24 cellular contexts compared by ENCODE assay signal in genomic region chr2:26916128-26916692, GRCh38.
"Had no signal": no experiment of that assay in that cellular context is flagged by ENCODE, and none has a peak within 500 bp of the region (broad histone marks: within the 10 kb centered on the region; RNA-seq: fewer than 3 reads in every experiment).

No MANE protein-coding gene starts in this region.

- H3K4me1 Mint-ChIP-seq: memory B cell; natural killer cell; stimulated activated effector memory CD8-positive, alpha-beta T cell treated with anti-CD3 and anti-CD28 coated beads, Interleukin-12 subunit alpha, Interleukin-12 subunit beta, amount 100 ng/mL, for 72 hours had no signal

- DNase-seq: cerebellar nuclear complex; erythroblast; foreskin melanocyte; heart left ventricle; hippocampal formation; kidney glomerular epithelial cell; natural killer cell; nucleus accumbens; pancreas; right cardiac atrium; stimulated activated CD4-positive, alpha-beta T cell treated with anti-CD3 and anti-CD28 coated beads, Interleukin-4, amount 100 ng/mL, for 1 hour; stimulated activated CD8-positive, alpha-beta memory T cell treated with anti-CD3 and anti-CD28 coated beads, Interleukin-4, amount 100 ng/mL, for 48 hours; stimulated activated naive CD8-positive, alpha-beta T cell treated with anti-CD3 and anti-CD28 coated beads, Interleukin-15, Interleukin-2, amounts not matched to agents 100 U/mL and 50 U/mL, for 24 hours; tibial artery; uterus had no signal

- H3K4me3 ChIP-seq: heart left ventricle, pancreas, smooth muscle cell, tibial artery, uterus had no signal

- H3K27me3 Mint-ChIP-seq: dendritic cell treated with granulocyte-macrophage colony-stimulating factor and Interleukin-4, amounts not matched to agents 40 ng/mL and 50 ng/mL, for 4 days; progenitor cell of endocrine pancreas had no signal

- H3K9me3 Mint-ChIP-seq: dendritic cell treated with granulocyte-macrophage colony-stimulating factor and Interleukin-4, amounts not matched to agents 40 ng/mL and 50 ng/mL, for 4 days; memory B cell; mesothelial cell of epicardium; natural killer cell; neural crest cell; stimulated activated effector memory CD8-positive, alpha-beta T cell treated with anti-CD3 and anti-CD28 coated beads, Interleukin-12 subunit alpha, Interleukin-12 subunit beta, amount 100 ng/mL, for 72 hours had no signal

- H3K36me3 ChIP-seq: heart left ventricle, pancreas, tibial artery, uterus had no signal

- H3K36me3 Mint-ChIP-seq: memory B cell; mesothelial cell of epicardium; natural killer cell; stimulated activated effector memory CD8-positive, alpha-beta T cell treated with anti-CD3 and anti-CD28 coated beads, Interleukin-12 subunit alpha, Interleukin-12 subunit beta, amount 100 ng/mL, for 72 hours had no signal

- ATAC-seq: heart left ventricle; left lobe of liver; natural killer cell; pancreas; right cardiac atrium; stimulated activated effector memory CD8-positive, alpha-beta T cell treated with anti-CD3 and anti-CD28 coated beads, Interleukin-12 subunit alpha, Interleukin-12 subunit beta, amount 100 ng/mL, for 72 hours; stimulated activated naive CD8-positive, alpha-beta T cell treated with anti-CD3 and anti-CD28 coated beads, Interleukin-15, Interleukin-2, amounts not matched to agents 100 U/mL and 50 U/mL, for 24 hours had no signal

- H3K4me3 Mint-ChIP-seq: dendritic cell treated with granulocyte-macrophage colony-stimulating factor and Interleukin-4, amounts not matched to agents 40 ng/mL and 50 ng/mL, for 4 days; memory B cell; mesothelial cell of epicardium; natural killer cell; neural crest cell; stimulated activated effector memory CD8-positive, alpha-beta T cell treated with anti-CD3 and anti-CD28 coated beads, Interleukin-12 subunit alpha, Interleukin-12 subunit beta, amount 100 ng/mL, for 72 hours had no signal

- FAIRE-seq: colon, pancreas had no signal

- H3K27ac Mint-ChIP-seq: dendritic cell treated with granulocyte-macrophage colony-stimulating factor and Interleukin-4, amounts not matched to agents 40 ng/mL and 50 ng/mL, for 4 days; memory B cell; mesothelial cell of epicardium; natural killer cell; progenitor cell of endocrine pancreas; stimulated activated effector memory CD8-positive, alpha-beta T cell treated with anti-CD3 and anti-CD28 coated beads, Interleukin-12 subunit alpha, Interleukin-12 subunit beta, amount 100 ng/mL, for 72 hours had no signal
